1 cellular context compared by ENCODE assay signal in the genomic region with DNA sequence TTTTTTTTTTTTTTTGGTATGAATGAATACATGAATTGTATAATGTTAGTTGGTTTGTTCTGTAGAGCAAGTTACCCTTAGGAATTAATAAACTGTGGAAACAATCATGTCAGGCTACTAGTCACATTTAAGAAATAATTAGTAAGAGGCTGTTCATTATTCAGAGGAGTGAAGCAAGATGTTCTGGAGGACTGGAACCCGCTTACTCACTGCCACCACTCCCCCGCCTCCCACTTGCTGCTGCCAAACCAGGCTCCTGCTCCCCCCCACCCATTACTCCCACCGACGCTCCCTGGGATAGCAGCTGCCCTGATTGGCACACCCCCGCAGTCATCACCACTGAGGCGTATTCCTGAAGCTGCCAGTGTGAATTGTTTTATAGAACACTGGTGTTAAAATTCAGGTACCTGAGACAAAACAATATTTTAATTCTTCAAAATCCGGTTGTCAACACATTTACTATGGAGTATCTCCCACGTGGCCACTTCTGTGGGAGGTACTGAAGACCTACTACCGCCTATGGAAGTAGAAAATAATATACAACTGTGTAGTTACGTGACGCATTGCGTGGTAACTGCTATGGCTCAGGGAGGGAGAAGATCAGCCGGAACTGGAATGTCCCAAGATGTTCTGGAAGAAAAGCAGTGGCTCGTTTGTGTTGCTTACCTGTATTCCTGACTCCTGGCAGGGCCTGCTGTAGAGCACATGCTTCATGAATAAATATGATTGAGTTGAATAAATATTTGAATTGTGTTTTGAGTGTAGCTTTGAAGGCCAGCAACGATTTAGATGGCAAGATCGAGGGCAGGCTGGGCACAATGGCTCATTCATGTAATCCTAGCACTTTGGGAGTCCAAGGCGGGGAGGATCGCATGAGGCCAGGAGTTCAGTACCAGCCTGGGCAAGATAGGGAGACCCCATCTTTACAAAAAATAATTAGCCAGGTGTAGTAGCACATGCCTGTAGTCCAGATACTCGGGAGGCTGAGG.
TF ChIP-seq lines count a peak whose summit lies in the region.

No MANE protein-coding gene starts in this region.

TF ChIP-seq in K562, 482 proteins besides CTCF, POLR2A, EP300 and RAD21 (continued from another document and continues in another):
- TF ChIP-seq VEZF1 (CRISPR knock-in tag; IDR thresholded peaks at IDR 0.05) (peak; percentile 89), ZNF121 (CRISPR knock-in tag; conservative IDR thresholded peaks at IDR 0.05) (0 out of 2 replicates have a peak, but pooled peaks have one; percentile 14), DPF2 (IDR thresholded peaks at IDR 0.05) (no peak), PTTG1 (tag; IDR thresholded peaks at IDR 0.05; ENCODE audit: low read depth) (no peak), C11orf30 (IDR thresholded peaks at IDR 0.05; ENCODE audit: low read depth) (peak; percentile 20; the same call in 1 of the 2 replicates), ATF2 (CRISPR knock-in tag; IDR thresholded peaks at IDR 0.05) (no peak), HDAC2 (IDR thresholded peaks at IDR 0.05) (no peak), RBM25 (IDR thresholded peaks at IDR 0.05; ENCODE audit: low read depth, low read length, severe bottlenecking) (no peak), PTBP1 (IDR thresholded peaks at IDR 0.05; ENCODE audit: low read depth, low read length) (no peak), LEF1 (IDR thresholded peaks at IDR 0.05) (no peak), DDX20 (tag; IDR thresholded peaks at IDR 0.05; ENCODE audit: low read depth) (no peak), HMBOX1 (IDR thresholded peaks at IDR 0.05) (peak; percentile 33; the same call in 1 of the 2 replicates), RBM34 (IDR thresholded peaks at IDR 0.05; ENCODE audit: borderline replicate concordance, insufficient read depth, low read length) (no peak), SMARCA5 (IDR thresholded peaks at IDR 0.05) (0 out of 2 replicates have a peak, but pooled peaks have one; percentile 40), FOXP1 (CRISPR knock-in tag; IDR thresholded peaks at IDR 0.05) (no peak), FOSL1 (tag; conservative IDR thresholded peaks at IDR 0.05) (peak; percentile 50; the same call in 1 of the 2 replicates), ZNF134 (CRISPR knock-in tag; conservative IDR thresholded peaks at IDR 0.05) (no peak), HNRNPL (IDR thresholded peaks at IDR 0.05; ENCODE audit: low read depth, low read length) (no peak), NFE2 (IDR thresholded peaks at IDR 0.05; ENCODE audit: low read depth) (peak; percentile 72), ELF4 (CRISPR knock-in tag; IDR thresholded peaks at IDR 0.05) (no peak), KLF10 (CRISPR knock-in tag; IDR thresholded peaks at IDR 0.05) (no peak), THRA (IDR thresholded peaks at IDR 0.05) (no peak), MCM7 (IDR thresholded peaks at IDR 0.05) (no peak), ZNF551 (CRISPR knock-in tag; IDR thresholded peaks at IDR 0.05) (no peak), ZNF24 (IDR thresholded peaks at IDR 0.05) (no peak), ZBTB17 (CRISPR knock-in tag; IDR thresholded peaks at IDR 0.05) (no peak), JUNB (CRISPR knock-in tag; conservative IDR thresholded peaks at IDR 0.05) (no peak), GATA2 (CRISPR knock-in tag; IDR thresholded peaks at IDR 0.05) (no peak), PPARD (CRISPR knock-in tag; IDR thresholded peaks at IDR 0.05) (no peak), PHB2 (IDR thresholded peaks at IDR 0.05; ENCODE audit: low read depth) (no peak), TAL1 (IDR thresholded peaks at IDR 0.05) (no peak), MTA2 (IDR thresholded peaks at IDR 0.05; ENCODE audit: low read depth) (no peak), NR2C1 (IDR thresholded peaks at IDR 0.05) (no peak), NR2C1 (tag; IDR thresholded peaks at IDR 0.05) (no peak), HMG20B (CRISPR knock-in tag; IDR thresholded peaks at IDR 0.05) (no peak), ZFP36 (IDR thresholded peaks at IDR 0.05; ENCODE audit: low read depth, low read length, partially characterized antibody) (no peak), FOXA3 (CRISPR knock-in tag; conservative IDR thresholded peaks at IDR 0.05 in 1 of 2, IDR thresholded peaks at IDR 0.05 in 1 of 2) (no peak), TFE3 (CRISPR knock-in tag; IDR thresholded peaks at IDR 0.05) (no peak), CEBPG (CRISPR knock-in tag; IDR thresholded peaks at IDR 0.05) (no peak), CEBPG (tag; conservative IDR thresholded peaks at IDR 0.05 in 1 of 2, IDR thresholded peaks at IDR 0.05 in 1 of 2) (peak; percentile 44 to 60; a peak in 2 of 4 replicates), ZNF23 (CRISPR knock-in tag; IDR thresholded peaks at IDR 0.05) (no peak), SIN3A (IDR thresholded peaks at IDR 0.05; ENCODE audit: borderline replicate concordance in 2 of 2, control insufficient read depth in 1 of 2, low read depth in 2 of 2, low read length in 2 of 2) (0 out of 4 replicates have a peak, but pooled peaks of 1 of the 2 experiments have one; percentile 44)
- TF ChIP-seq, protein P1, sequence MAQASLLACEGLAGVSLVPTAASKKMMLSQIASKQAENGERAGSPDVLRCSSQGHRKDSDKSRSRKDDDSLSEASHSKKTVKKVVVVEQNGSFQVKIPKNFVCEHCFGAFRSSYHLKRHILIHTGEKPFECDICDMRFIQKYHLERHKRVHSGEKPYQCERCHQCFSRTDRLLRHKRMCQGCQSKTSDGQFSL (CRISPR knock-in tag; IDR thresholded peaks at IDR 0.05), result 0 out of 2 replicates have a peak, but pooled peaks have one; percentile 54
- TF ChIP-seq, protein P1 (tag; IDR thresholded peaks at IDR 0.05), result peak in 1 of 2 experiments; percentile 74; a peak in 2 of 4 replicates
- TF ChIP-seq, protein P2, sequence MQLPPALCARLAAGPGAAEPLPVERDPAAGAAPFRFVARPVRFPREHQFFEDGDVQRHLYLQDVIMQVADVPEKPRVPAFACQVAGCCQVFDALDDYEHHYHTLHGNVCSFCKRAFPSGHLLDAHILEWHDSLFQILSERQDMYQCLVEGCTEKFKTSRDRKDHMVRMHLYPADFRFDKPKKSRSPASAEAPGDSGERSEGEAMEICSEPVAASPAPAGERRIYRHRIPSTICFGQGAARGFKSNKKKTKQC (CRISPR knock-in tag; IDR thresholded peaks at IDR 0.05), result no peak
- TF ChIP-seq, protein P3, sequence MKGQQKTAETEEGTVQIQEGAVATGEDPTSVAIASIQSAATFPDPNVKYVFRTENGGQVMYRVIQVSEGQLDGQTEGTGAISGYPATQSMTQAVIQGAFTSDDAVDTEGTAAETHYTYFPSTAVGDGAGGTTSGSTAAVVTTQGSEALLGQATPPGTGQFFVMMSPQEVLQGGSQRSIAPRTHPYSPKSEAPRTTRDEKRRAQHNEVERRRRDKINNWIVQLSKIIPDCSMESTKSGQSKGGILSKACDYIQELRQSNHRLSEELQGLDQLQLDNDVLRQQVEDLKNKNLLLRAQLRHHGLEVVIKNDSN (CRISPR knock-in tag; IDR thresholded peaks at IDR 0.05), result no peak
- TF ChIP-seq, protein P4, sequence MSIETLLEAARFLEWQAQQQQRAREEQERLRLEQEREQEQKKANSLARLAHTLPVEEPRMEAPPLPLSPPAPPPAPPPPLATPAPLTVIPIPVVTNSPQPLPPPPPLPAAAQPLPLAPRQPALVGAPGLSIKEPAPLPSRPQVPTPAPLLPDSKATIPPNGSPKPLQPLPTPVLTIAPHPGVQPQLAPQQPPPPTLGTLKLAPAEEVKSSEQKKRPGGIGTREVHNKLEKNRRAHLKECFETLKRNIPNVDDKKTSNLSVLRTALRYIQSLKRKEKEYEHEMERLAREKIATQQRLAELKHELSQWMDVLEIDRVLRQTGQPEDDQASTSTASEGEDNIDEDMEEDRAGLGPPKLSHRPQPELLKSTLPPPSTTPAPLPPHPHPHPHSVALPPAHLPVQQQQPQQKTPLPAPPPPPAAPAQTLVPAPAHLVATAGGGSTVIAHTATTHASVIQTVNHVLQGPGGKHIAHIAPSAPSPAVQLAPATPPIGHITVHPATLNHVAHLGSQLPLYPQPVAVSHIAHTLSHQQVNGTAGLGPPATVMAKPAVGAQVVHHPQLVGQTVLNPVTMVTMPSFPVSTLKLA (conservative IDR thresholded peaks at IDR 0.05), result peak; percentile 44 to 51; a peak in 2 of 4 replicates
- TF ChIP-seq, protein P5, sequence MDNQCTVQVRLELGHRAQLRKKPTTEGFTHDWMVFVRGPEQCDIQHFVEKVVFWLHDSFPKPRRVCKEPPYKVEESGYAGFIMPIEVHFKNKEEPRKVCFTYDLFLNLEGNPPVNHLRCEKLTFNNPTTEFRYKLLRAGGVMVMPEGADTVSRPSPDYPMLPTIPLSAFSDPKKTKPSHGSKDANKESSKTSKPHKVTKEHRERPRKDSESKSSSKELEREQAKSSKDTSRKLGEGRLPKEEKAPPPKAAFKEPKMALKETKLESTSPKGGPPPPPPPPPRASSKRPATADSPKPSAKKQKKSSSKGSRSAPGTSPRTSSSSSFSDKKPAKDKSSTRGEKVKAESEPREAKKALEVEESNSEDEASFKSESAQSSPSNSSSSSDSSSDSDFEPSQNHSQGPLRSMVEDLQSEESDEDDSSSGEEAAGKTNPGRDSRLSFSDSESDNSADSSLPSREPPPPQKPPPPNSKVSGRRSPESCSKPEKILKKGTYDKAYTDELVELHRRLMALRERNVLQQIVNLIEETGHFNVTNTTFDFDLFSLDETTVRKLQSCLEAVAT (IDR thresholded peaks at IDR 0.05), result no peak
- TF ChIP-seq, protein P6, sequence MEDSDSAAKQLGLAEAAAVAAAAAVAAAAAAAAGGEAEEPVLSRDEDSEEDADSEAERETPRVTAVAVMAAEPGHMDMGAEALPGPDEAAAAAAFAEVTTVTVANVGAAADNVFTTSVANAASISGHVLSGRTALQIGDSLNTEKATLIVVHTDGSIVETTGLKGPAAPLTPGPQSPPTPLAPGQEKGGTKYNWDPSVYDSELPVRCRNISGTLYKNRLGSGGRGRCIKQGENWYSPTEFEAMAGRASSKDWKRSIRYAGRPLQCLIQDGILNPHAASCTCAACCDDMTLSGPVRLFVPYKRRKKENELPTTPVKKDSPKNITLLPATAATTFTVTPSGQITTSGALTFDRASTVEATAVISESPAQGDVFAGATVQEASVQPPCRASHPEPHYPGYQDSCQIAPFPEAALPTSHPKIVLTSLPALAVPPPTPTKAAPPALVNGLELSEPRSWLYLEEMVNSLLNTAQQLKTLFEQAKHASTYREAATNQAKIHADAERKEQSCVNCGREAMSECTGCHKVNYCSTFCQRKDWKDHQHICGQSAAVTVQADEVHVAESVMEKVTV (CRISPR knock-in tag; IDR thresholded peaks at IDR 0.05), result no peak
